Comparison of ENCODE assay signal across 14 cellular contexts in genomic region chr1:179952181-179952580, GRCh38. TPM values are rescaled to one million over a fixed set of nuclear protein-coding genes. Genes with fewer than 3 reads are reported as not detected.
DNase-seq lines count a peak whose midpoint lies in the region; ATAC-seq, FAIRE-seq and TF ChIP-seq lines count a peak whose summit lies in the region.
"Had no signal": no experiment of that assay in that cellular context is flagged by ENCODE, and none has a peak within 500 bp of the region (broad histone marks: within the 10 kb centered on the region; RNA-seq: fewer than 3 reads in every experiment).

No MANE protein-coding gene starts in this region.

- H3K27ac Mint-ChIP-seq in effector memory CD8-positive, alpha-beta T cell = peak overlapping the region; percentile 1 to 90

- peaks cover 20 to 40% of the 10 kb centered on the region in 2 donors for H3K4me1 Mint-ChIP-seq in effector memory CD8-positive, alpha-beta T cell (ENCODE audit: low read depth in 2 of 2)

- no peaks in the 10 kb centered on the region for H3K9me3 Mint-ChIP-seq in effector memory CD8-positive, alpha-beta T cell

- intact Hi-C loops in tibial artery (cut with DNase I; ENCODE audit: low total_unique reads) = loop anchor here (5.0 kb wide), 1 partner anchor 70 kb away; the partner anchor contains the start of gene TOR1AIP1

- no peak overlapping the region for H3K27ac ChIP-seq in tibial artery

- TF ChIP-seq CTCF in tibial artery (IDR thresholded peaks at IDR 0.05) = no peak

- H3K27me3 Mint-ChIP-seq in effector memory CD8-positive, alpha-beta T cell = no peaks in the 10 kb centered on the region

- H3K4me3 ChIP-seq in H7 (ENCODE audit: insufficient read depth, low read depth, low read length) = no peak overlapping the region
- no peak overlapping the region for H3K4me3 ChIP-seq in tibial artery

- no peaks in the 10 kb centered on the region for H3K9me3 ChIP-seq in tibial artery

- H3K36me3 Mint-ChIP-seq in effector memory CD8-positive, alpha-beta T cell (ENCODE audit: insufficient read depth) = peaks cover 15% of the 10 kb centered on the region

- H3K4me1 ChIP-seq in tibial artery = peaks cover 0 to 23% (median 9%) of the 10 kb centered on the region in 4 donors

- no peak for TF ChIP-seq POLR2A in GM12891 (IDR thresholded peaks at IDR 0.05; ENCODE audit: low read depth, low read length)

- H3K36me3 ChIP-seq in H7 (replicated peaks; ENCODE audit: control insufficient read depth, insufficient read depth, low read length) = no peaks in the 10 kb centered on the region
- no peaks in the 10 kb centered on the region for H3K36me3 ChIP-seq in tibial artery

- FAIRE-seq in GM12891 (lab: Jason Lieb, UNC) = no peak
- FAIRE-seq: H54 had no signal

- ATAC-seq in effector memory CD8-positive, alpha-beta T cell (replicated peaks) = no peak
- ATAC-seq: PC-3 had no signal

- DNase-seq in AML-193 (lab: John Stamatoyannopoulos, UW) (peak; percentile 73 to 74), GF-D8 (lab: John Stamatoyannopoulos, UW) (peak; percentile 37), SKM-1 (lab: John Stamatoyannopoulos, UW; ENCODE audit: unreplicated experiment) (peak; percentile 81), iPS-NIHi7 (ENCODE audit: extremely low spot score) (no peak), H7 (no peak), GM12891 (ENCODE audit: insufficient read length, low spot score) (no peak), tibial artery (no peak)
- no peak for DNase-seq in effector memory CD8-positive, alpha-beta T cell
- DNase-seq: activated CD8-positive, alpha-beta memory T cell treated with anti-CD3 and anti-CD28 coated beads, Interleukin-2, amount 50 U/mL, for 48 hours; foreskin melanocyte; islet precursor cell; MM.1S; PC-3 had no signal

- no peaks in the 10 kb centered on the region for H3K27me3 ChIP-seq in H7 (ENCODE audit: control insufficient read depth, insufficient read depth, low read length)
- no peaks in the 10 kb centered on the region for H3K27me3 ChIP-seq in tibial artery

- peak overlapping the region in 1 of 2 donors; percentile 86 for H3K4me3 Mint-ChIP-seq in effector memory CD8-positive, alpha-beta T cell

TF ChIP-seq in GM12891, 5 proteins besides CTCF, POLR2A, EP300 and RAD21:
- no peak for TF ChIP-seq POLR2AphosphoS5 (IDR thresholded peaks at IDR 0.05; ENCODE audit: low read depth, low read length)
- TF ChIP-seq SPI1 (IDR thresholded peaks at IDR 0.05; ENCODE audit: low read depth, low read length) = no peak
- no peak for TF ChIP-seq POU2F2 (IDR thresholded peaks at IDR 0.05; ENCODE audit: low read depth, low read length)
- no peak for TF ChIP-seq TAF1 (IDR thresholded peaks at IDR 0.05; ENCODE audit: low read depth, low read length)
- TF ChIP-seq PAX5 (IDR thresholded peaks at IDR 0.05; ENCODE audit: insufficient read depth, low read length, severe bottlenecking) = no peak

RNA-seq across cellular contexts. Expression of gene CEP350, which starts 2.4 kb away (rescaled TPM):
- 22.2 and 41.0 TPM in 2 replicates for total RNA-seq in H7 (2014; rRNA removed; shearing (Covaris generic))
- 11.0 TPM for polyA plus RNA-seq in GM12891 (2012; ENCODE audit: low read depth, missing spikeins)

Comparison
In these comparisons a context has a peak if more than half of its experiments do, and no peak if none do; other contexts are left out.
1. DNase-seq: peak in AML-193 (2 of 2), GF-D8 (single experiment) and SKM-1 (single experiment); none in effector memory CD8-positive, alpha-beta T cell (0 of 3), iPS-NIHi7 (single experiment), H7 (single experiment), GM12891 (single experiment) and tibial artery (0 of 2).